9 cellular contexts compared by ENCODE assay signal in genomic region chr6:31952140-31952805, GRCh38. TPM values are rescaled to one million over a fixed set of nuclear protein-coding genes. Genes with fewer than 3 reads are reported as not detected.
A peak's percentile ranks its signal among the peaks of the same experiment; 100 is the strongest.
DNase-seq lines count a peak whose midpoint lies in the region; ATAC-seq and TF ChIP-seq lines count a peak whose summit lies in the region.
"Had no signal": no experiment of that assay in that cellular context is flagged by ENCODE, and none has a peak within 500 bp of the region (broad histone marks: within the 10 kb centered on the region; RNA-seq: fewer than 3 reads in every experiment).

No MANE protein-coding gene starts in this region.

- no peaks in the 10 kb centered on the region for H3K9me3 ChIP-seq in MG63
- no peaks in the 10 kb centered on the region for H3K9me3 ChIP-seq in neural cell (ENCODE audit: low read length)
- H3K9me3 ChIP-seq: BLaER1 treated with 17β-estradiol and CSF1 and Interleukin-3, amounts not matched to agents 10 nM and 100 nM had no signal

- intact Hi-C loops in activated CD4-positive, alpha-beta memory T cell treated with anti-CD3 and anti-CD28 coated beads for 36 hours (cut with micrococcal nuclease): loop anchor here (5.0 kb wide), 1 partner anchor 270 kb away; the partner anchor contains the start of gene LY6G5C

- no peak overlapping the region for H3K4me3 Mint-ChIP-seq in activated CD4-positive, alpha-beta memory T cell treated with anti-CD3 and anti-CD28 coated beads for 36 hours

- H3K27me3 ChIP-seq in MG63 (no peaks in the 10 kb centered on the region), neural cell (ENCODE audit: insufficient read depth, low read depth, low read length) (no peaks in the 10 kb centered on the region)
- H3K27me3 ChIP-seq: BLaER1 treated with 17β-estradiol and CSF1 and Interleukin-3, amounts not matched to agents 10 nM and 100 nM had no signal

- POLR2A ChIA-PET in activated CD4-positive, alpha-beta memory T cell treated with anti-CD3 and anti-CD28 coated beads for 36 hours (lab: Charles Lee): no interaction called here

- no peak overlapping the region for H3K4me2 ChIP-seq in neural cell (ENCODE audit: low read length)

- DNase-seq in DMS79 treated with DMSO at 0.1 percent for 48 hours (lab: John Stamatoyannopoulos, UW): peak; percentile 20
- no peak for DNase-seq in DMS79 (lab: John Stamatoyannopoulos, UW)
- DNase-seq in MG63: peak; percentile 44
- peak; percentile 59 for DNase-seq in activated CD4-positive, alpha-beta memory T cell treated with anti-CD3 and anti-CD28 coated beads for 36 hours
- peak; percentile 74 for DNase-seq in fibroblast of mammary gland (ENCODE audit: low read depth)
- DNase-seq in NCI-H1694 (lab: John Stamatoyannopoulos, UW): no peak

- H4K20me1 ChIP-seq in neural cell (ENCODE audit: insufficient read depth): no peaks in the 10 kb centered on the region

- no peak for TF ChIP-seq EP300 in neural cell (conservative IDR thresholded peaks at IDR 0.05; ENCODE audit: poor library complexity, severe bottlenecking)

- CTCF ChIA-PET in activated CD4-positive, alpha-beta memory T cell treated with anti-CD3 and anti-CD28 coated beads for 36 hours (lab: Charles Lee): interaction anchor here (0.6 to 2.3 kb wide), 24 partner anchors 9 to 281 kb away, joined by 3 to 18 read pairs (median 4); partner anchors contain the start of genes DXO, EHMT2, LSM2 and LY6G5C

- no peaks in the 10 kb centered on the region for H3K9me3 Mint-ChIP-seq in activated CD4-positive, alpha-beta memory T cell treated with anti-CD3 and anti-CD28 coated beads for 36 hours

- peak; percentile 59 for TF ChIP-seq RAD21 in neural cell (conservative IDR thresholded peaks at IDR 0.05)

- no peaks in the 10 kb centered on the region for H3K9me2 ChIP-seq in neural cell (ENCODE audit: insufficient read depth, low read length)

- peak overlapping the region; percentile 20 for H3K27ac Mint-ChIP-seq in activated CD4-positive, alpha-beta memory T cell treated with anti-CD3 and anti-CD28 coated beads for 36 hours

- no peak overlapping the region for H3K9ac ChIP-seq in neural cell (ENCODE audit: low read length)

- peak; percentile 92 for TF ChIP-seq CTCF in fibroblast of mammary gland (conservative IDR thresholded peaks at IDR 0.05; ENCODE audit: control insufficient read depth, insufficient read depth, low read depth, low read length)
- peak; percentile 65 for TF ChIP-seq CTCF in neural cell (IDR thresholded peaks at IDR 0.05; ENCODE audit: poor library complexity, severe bottlenecking)

- H3K4me1 Mint-ChIP-seq in activated CD4-positive, alpha-beta memory T cell treated with anti-CD3 and anti-CD28 coated beads for 36 hours (ENCODE audit: low read depth): peaks cover 4% of the 10 kb centered on the region

- ATAC-seq in GM21423 (IDR thresholded peaks at IDR 0.05; ENCODE audit: unreplicated experiment): no peak

- H3K4me3 ChIP-seq in MG63: no peak overlapping the region
- H3K4me3 ChIP-seq in fibroblast of mammary gland (ENCODE audit: control insufficient read depth, low read depth, low read length): no peak overlapping the region
- H3K4me3 ChIP-seq in neural cell (ENCODE audit: low read length): no peak overlapping the region
- H3K4me3 ChIP-seq: BLaER1 treated with 17β-estradiol and CSF1 and Interleukin-3, amounts not matched to agents 10 nM and 100 nM had no signal

- H3K36me3 ChIP-seq in MG63 (peaks cover 27% of the 10 kb centered on the region), neural cell (ENCODE audit: insufficient read depth, low read length) (no peaks in the 10 kb centered on the region)

- H3K27ac ChIP-seq in neural cell (ENCODE audit: low read length): no peak overlapping the region

- H3K27me3 Mint-ChIP-seq in activated CD4-positive, alpha-beta memory T cell treated with anti-CD3 and anti-CD28 coated beads for 36 hours: no peaks in the 10 kb centered on the region

- peaks cover under 1% of the 10 kb centered on the region for H3K79me2 ChIP-seq in neural cell (replicated peaks; ENCODE audit: insufficient read depth, low read length)

- no peaks in the 10 kb centered on the region for H3F3A ChIP-seq in neural cell (ENCODE audit: insufficient read depth, low read length, poor library complexity, severe bottlenecking)

- H2AFZ ChIP-seq in neural cell (ENCODE audit: low read depth, low read length): no peak overlapping the region

- H3K36me3 Mint-ChIP-seq in activated CD4-positive, alpha-beta memory T cell treated with anti-CD3 and anti-CD28 coated beads for 36 hours: peaks cover 23% of the 10 kb centered on the region

TF ChIP-seq in neural cell, 6 proteins besides CTCF, POLR2A, EP300 and RAD21:
- TF ChIP-seq REST (IDR thresholded peaks at IDR 0.05; ENCODE audit: borderline replicate concordance) (no peak), TAF1 (IDR thresholded peaks at IDR 0.05; ENCODE audit: low read depth) (no peak), SMC3 (conservative IDR thresholded peaks at IDR 0.05; ENCODE audit: poor library complexity) (peak; percentile 76)

RNA-seq across cellular contexts. Expression of gene CFB, which starts 6.4 kb away (rescaled TPM):
- 2.2 and 6.9 TPM in 2 replicates for total RNA-seq in MG63 (2014; rRNA removed; shearing (Covaris generic); ENCODE audit: low replicate concordance)
- total RNA-seq in activated CD4-positive, alpha-beta memory T cell treated with anti-CD3 and anti-CD28 coated beads for 36 hours: under 1 TPM; 0.76 to 0.82 TPM
- 0.97 TPM in 1 of 2 replicates, not detected in the other for polyA plus RNA-seq in neural cell
- 0.49 and 0.58 TPM in 2 replicates for polyA minus RNA-seq in neural cell

RNA-seq across cellular contexts. Expression of gene NELFE, which starts 6.5 kb away (rescaled TPM):
- 111 and 131 TPM in 2 replicates for total RNA-seq in MG63 (2014; rRNA removed; shearing (Covaris generic); ENCODE audit: low replicate concordance)
- total RNA-seq in activated CD4-positive, alpha-beta memory T cell treated with anti-CD3 and anti-CD28 coated beads for 36 hours: 10 to 100 TPM; 87.1 to 89.0 TPM
- polyA plus RNA-seq in neural cell: 103 and 117 TPM in 2 replicates
- 59.7 and 63.5 TPM in 2 replicates for polyA minus RNA-seq in neural cell

RNA-seq across cellular contexts. Expression of gene SKIC2, which starts 6.7 kb away (rescaled TPM):
- total RNA-seq in MG63 (2014; rRNA removed; shearing (Covaris generic); ENCODE audit: low replicate concordance): 22.9 and 25.2 TPM in 2 replicates
- total RNA-seq in activated CD4-positive, alpha-beta memory T cell treated with anti-CD3 and anti-CD28 coated beads for 36 hours: 100 to 1,000 TPM in 1 of 2 experiments, 10 to 100 TPM in 1; 95.7 to 101 TPM
- polyA plus RNA-seq in neural cell: 48.2 and 51.7 TPM in 2 replicates
- 45.5 and 46.0 TPM in 2 replicates for polyA minus RNA-seq in neural cell

RNA-seq across cellular contexts. Expression of gene DXO, which starts 19.7 kb away (rescaled TPM):
- total RNA-seq in MG63 (2014; rRNA removed; shearing (Covaris generic); ENCODE audit: low replicate concordance): 9.8 and 13.7 TPM in 2 replicates
- 10 to 100 TPM; 10.8 to 12.3 TPM for total RNA-seq in activated CD4-positive, alpha-beta memory T cell treated with anti-CD3 and anti-CD28 coated beads for 36 hours
- 20.0 and 29.2 TPM in 2 replicates for polyA plus RNA-seq in neural cell
- 13.8 and 18.3 TPM in 2 replicates for polyA minus RNA-seq in neural cell

RNA-seq across cellular contexts. Expression of gene C2, which starts 24.8 kb away (rescaled TPM):
- 0.13 and 0.20 TPM in 2 replicates for total RNA-seq in MG63 (2014; rRNA removed; shearing (Covaris generic); ENCODE audit: low replicate concordance)
- 1 to 10 TPM in 1 of 2 experiments, under 1 TPM in 1; 0.97 to 1.0 TPM for total RNA-seq in activated CD4-positive, alpha-beta memory T cell treated with anti-CD3 and anti-CD28 coated beads for 36 hours
- polyA plus RNA-seq in neural cell: 1.2 and 1.5 TPM in 2 replicates
- polyA minus RNA-seq in neural cell: 0.49 and 0.93 TPM in 2 replicates

Comparison
In these comparisons a context has a peak if more than half of its experiments do, and no peak if none do; other contexts are left out.
1. DNase-seq: peak in DMS79 treated with DMSO at 0.1 percent for 48 hours (single experiment), MG63 (single experiment), activated CD4-positive, alpha-beta memory T cell treated with anti-CD3 and anti-CD28 coated beads for 36 hours (single experiment) and fibroblast of mammary gland (single experiment); none in DMS79 (single experiment) and NCI-H1694 (single experiment).